7 cellular contexts compared by ENCODE assay signal in the genomic region with DNA sequence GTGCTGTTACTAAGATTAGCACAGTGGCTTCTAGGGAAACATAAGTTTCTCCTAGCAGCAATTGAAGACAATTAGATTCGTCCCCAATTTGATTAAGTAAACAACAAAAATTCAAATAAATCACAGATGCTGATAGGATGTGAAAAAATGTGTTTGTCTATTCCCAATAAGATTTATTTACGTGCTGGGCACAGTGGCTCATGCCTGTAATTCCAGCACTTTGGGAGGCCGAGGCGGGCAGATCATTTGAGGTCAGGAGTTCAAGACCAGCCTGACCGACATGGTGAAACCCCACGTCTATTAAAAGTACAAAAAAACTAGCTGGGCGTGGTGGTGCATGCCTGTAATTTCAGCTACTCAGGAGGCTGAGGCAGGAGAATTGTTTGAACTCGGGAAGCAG.
DNase-seq lines count a peak whose midpoint lies in the region; ATAC-seq and TF ChIP-seq lines count a peak whose summit lies in the region.
"Not testable (repeated sequence)": the region's sequence is repeated elsewhere in the genome, so short reads cannot be mapped to it uniquely, and the experiment has no call there.

No MANE protein-coding gene starts in this region.

- TF ChIP-seq CTCF in chondrocyte (IDR thresholded peaks at IDR 0.05); nephron (IDR thresholded peaks at IDR 0.05; ENCODE audit: unreplicated experiment in 3 of 3); spleen (IDR thresholded peaks at IDR 0.05 in 8 of 11, conservative IDR thresholded peaks at IDR 0.05 in 3 of 11): not testable (repeated sequence)

- H3K9me3 Mint-ChIP-seq in activated naive CD8-positive, alpha-beta T cell (ENCODE audit: low read depth); chondrocyte (ENCODE audit: low read depth); nephron: not testable (repeated sequence)

- WGBS in right cardiac atrium = 65% methylated on average over 8 of the region's 8 CpGs
- 66 to 85% (median 73%) methylated on average over 8 of the region's 8 CpGs for WGBS in spleen, 5 donors

- not testable (repeated sequence) for H3K36me3 ChIP-seq in spleen

- H3K36me3 Mint-ChIP-seq in activated naive CD8-positive, alpha-beta T cell; chondrocyte (ENCODE audit: low read depth); nephron (ENCODE audit: low read depth): not testable (repeated sequence)

- H3K27ac ChIP-seq in right cardiac atrium (ENCODE audit: low read length) (peak overlapping the region; percentile 32), spleen (peak overlapping the region in 6 of 8 donors; percentile 48 to 81 (median 76))

- not testable (repeated sequence) for ATAC-seq in right cardiac atrium

- intact Hi-C loops in right cardiac atrium (cut with DNase I); spleen (cut with DNase I; ENCODE audit: low total_unique reads): not testable (repeated sequence)

- not testable (repeated sequence) for H3K4me3 ChIP-seq in right cardiac atrium (ENCODE audit: low read length); spleen

- not testable (repeated sequence) for H3K27me3 ChIP-seq in right cardiac atrium (ENCODE audit: control insufficient read depth, insufficient read depth); spleen (replicated peaks in 1 of 7)

- H3K4me1 ChIP-seq in right cardiac atrium (ENCODE audit: control insufficient read depth, insufficient read depth, low read length) = not testable (repeated sequence)
- peaks cover 12 to 94% (median 46%) of the 10 kb centered on the region in 6 donors for H3K4me1 ChIP-seq in spleen

- H3K27me3 Mint-ChIP-seq in activated naive CD8-positive, alpha-beta T cell; chondrocyte (ENCODE audit: low read depth); nephron (ENCODE audit: low read depth): not testable (repeated sequence)

- TF ChIP-seq POLR2A in spleen (IDR thresholded peaks at IDR 0.05) = not testable (repeated sequence)

- peak; percentile 71 for DNase-seq in EH (ENCODE audit: low read depth)
- DNase-seq in NCI-H226 = peak; percentile 26
- DNase-seq in chondrocyte (ENCODE audit: low spot score); right cardiac atrium; spleen: not testable (repeated sequence)

- not testable (repeated sequence) for H3K9me3 ChIP-seq in right cardiac atrium (ENCODE audit: control insufficient read depth, low read length); spleen

- H3K4me3 Mint-ChIP-seq in activated naive CD8-positive, alpha-beta T cell; chondrocyte (ENCODE audit: unreplicated experiment); nephron: not testable (repeated sequence)

- H3K4me1 Mint-ChIP-seq in activated naive CD8-positive, alpha-beta T cell (ENCODE audit: low read depth) = peaks cover 35% of the 10 kb centered on the region
- peaks cover 86% of the 10 kb centered on the region for H3K4me1 Mint-ChIP-seq in chondrocyte (ENCODE audit: low read depth)
- H3K4me1 Mint-ChIP-seq in nephron = peaks cover 44% of the 10 kb centered on the region

- H3K27ac Mint-ChIP-seq in activated naive CD8-positive, alpha-beta T cell = peak overlapping the region; percentile 10
- H3K27ac Mint-ChIP-seq in chondrocyte (ENCODE audit: unreplicated experiment) (peak overlapping the region; percentile 92), nephron (peak overlapping the region in 2 of 3 experiments; percentile 54 to 73)

Comparison
In these comparisons a context has a peak if more than half of its experiments do, and no peak if none do; other contexts are left out.
1. H3K27ac Mint-ChIP-seq: peak in every context shown above with its lines; median percentile 92 in chondrocyte; 64 in nephron; 10 in activated naive CD8-positive, alpha-beta T cell.